1 cellular context compared by ENCODE assay signal in genomic region chr22:35482311-35482710, GRCh38.
TF ChIP-seq lines count a peak whose summit lies in the region.

No MANE protein-coding gene starts in this region.

TF ChIP-seq in IMR-90, 13 proteins besides CTCF, POLR2A, EP300 and RAD21 (continued from another document):
- no peak for TF ChIP-seq MAFK (IDR thresholded peaks at IDR 0.05; ENCODE audit: low read depth, low read length)
- no peak for TF ChIP-seq RFX5 (IDR thresholded peaks at IDR 0.05; ENCODE audit: low read depth, low read length)
- no peak for TF ChIP-seq USF2 (IDR thresholded peaks at IDR 0.05; ENCODE audit: low read depth, low read length)
